Comparison of ENCODE assay signal across 8 cellular contexts in genomic region chr9:99824378-99825157, GRCh38. TPM values are rescaled to one million over a fixed set of nuclear protein-coding genes. Genes with fewer than 3 reads are reported as not detected.
DNase-seq lines count a peak whose midpoint lies in the region; ATAC-seq and TF ChIP-seq lines count a peak whose summit lies in the region.

No MANE protein-coding gene starts in this region.

- H3K4me2 ChIP-seq in OCI-LY7 (ENCODE audit: low read length): peak overlapping the region; percentile 98

- H3K79me2 ChIP-seq in OCI-LY7 (ENCODE audit: insufficient read depth, low read depth, low read length): no peaks in the 10 kb centered on the region

- peaks cover 35% of the 10 kb centered on the region for H3K4me1 ChIP-seq in OCI-LY7 (ENCODE audit: insufficient read depth, low read length, poor library complexity, severe bottlenecking)
- peaks cover 5 to 10% of the 10 kb centered on the region in 2 donors for H3K4me1 ChIP-seq in gastrocnemius medialis

- ATAC-seq in left cardiac atrium: no peak
- ATAC-seq in gastrocnemius medialis: no peak
- ATAC-seq in left lobe of liver: no peak

- TF ChIP-seq CTCF in OCI-LY7 (conservative IDR thresholded peaks at IDR 0.05; ENCODE audit: low read length) (peak; percentile 81), gastrocnemius medialis (IDR thresholded peaks at IDR 0.05 in 4 of 5, conservative IDR thresholded peaks at IDR 0.05 in 1 of 5) (peak in 3 of 5 experiments; percentile 17 to 44 (median 42))

- CTCF ChIA-PET in OCI-LY7 (lab: Charles Lee; ENCODE audit: unreplicated experiment): interaction anchor here (0.7 kb wide), 1 partner anchor 259 kb away, joined by 3 read pairs; no protein-coding TSS in a partner anchor

- POLR2A ChIA-PET in OCI-LY7 (lab: Charles Lee): interaction anchor here (0.6 to 1.1 kb wide), 4 partner anchors 9 to 206 kb away, joined by 3 to 5 read pairs (median 3); no protein-coding TSS in a partner anchor

- TF ChIP-seq POLR2A in gastrocnemius medialis (IDR thresholded peaks at IDR 0.05): no peak

- H3K9me3 ChIP-seq in OCI-LY7 (ENCODE audit: low read length) (no peaks in the 10 kb centered on the region), gastrocnemius medialis (no peaks in the 10 kb centered on the region)

- no peaks in the 10 kb centered on the region for H3K36me3 ChIP-seq in OCI-LY7 (ENCODE audit: insufficient read depth, low read length)
- peaks cover 0 to under 1% of the 10 kb centered on the region in 2 donors for H3K36me3 ChIP-seq in gastrocnemius medialis

- in situ Hi-C loops in gastrocnemius medialis (cut with MboI; ENCODE audit: low sequenced_read_pairs in 4 of 4): loop anchor here in 3 of 4 donors (25.0 kb wide), 3 partner anchors 388 to 637 kb away; partner anchors contain the start of genes ALG2 (in 1 of the 3) and SEC61B (in 1 of the 3)

- intact Hi-C loops in OCI-LY7 (cut with micrococcal nuclease; ENCODE audit: unreplicated experiment) (no loop called here), left cardiac atrium (cut with DNase I) (no loop called here), gastrocnemius medialis (cut with DNase I; ENCODE audit: low total_unique reads) (loop anchor here (5.0 to 10.0 kb wide), 5 partner anchors 273 to 1710 kb away; partner anchors contain the start of genes ERP44, INVS, MSANTD3 and RNF20)

- H3K9me2 ChIP-seq in OCI-LY7 (ENCODE audit: insufficient read depth, low read length): no peaks in the 10 kb centered on the region

- BruUV-seq in OCI-LY7 (replicated peaks; lab: Mats Ljungman, UMichigan): no TSS peak

- DNase-seq in DMS53 (lab: John Stamatoyannopoulos, UW) (peak; percentile 68), DMS53 treated with DMSO at 0.1 percent for 48 hours (lab: John Stamatoyannopoulos, UW; ENCODE audit: unreplicated experiment) (no peak), OCI-LY7 (ENCODE audit: low spot score) (peak; percentile 70), left cardiac atrium (peak; percentile 45), gastrocnemius medialis (no peak), left lobe of liver (ENCODE audit: low spot score) (no peak), NCI-H774 (lab: John Stamatoyannopoulos, UW) (no peak)
- DNase-seq in activated naive CD4-positive, alpha-beta T cell treated with anti-CD3 and anti-CD28 coated beads, Interleukin-2, amount 50 U/mL, for 16 hours: peak; percentile 72

- H3K27ac ChIP-seq in OCI-LY7 (ENCODE audit: low read depth, low read length, poor library complexity, severe bottlenecking) (no peak overlapping the region), gastrocnemius medialis (peak overlapping the region in 2 of 4 donors; percentile 41 to 100)

- H3K27me3 ChIP-seq in gastrocnemius medialis: peaks cover 0 to 10% (median 6%) of the 10 kb centered on the region in 3 donors

- no peaks in the 10 kb centered on the region for H4K20me1 ChIP-seq in OCI-LY7 (ENCODE audit: insufficient read depth, low read length)

- peak overlapping the region; percentile 73 for H3K4me3 ChIP-seq in OCI-LY7 (ENCODE audit: low read depth, low read length, poor library complexity, severe bottlenecking)
- peak overlapping the region; percentile 72 to 88 (median 84) for H3K4me3 ChIP-seq in gastrocnemius medialis

- peak overlapping the region; percentile 27; the same call in 1 of the 2 replicates for H2AFZ ChIP-seq in OCI-LY7 (ENCODE audit: low read length)

RNA-seq across cellular contexts. Expression of gene NR4A3, which starts 2.9 kb away (rescaled TPM):
- total RNA-seq in OCI-LY7 (2014; rRNA removed; shearing (Covaris generic)): 0.13 and 0.18 TPM in 2 replicates
- total RNA-seq in OCI-LY7 (2022): 0.46 and 0.74 TPM in 2 replicates
- total RNA-seq in left cardiac atrium: 10 to 100 TPM; 38.6 to 92.1 TPM
- 10 to 100 TPM in 1 of 4 donors, 1 to 10 TPM in 3; 1.8 to 34.0 (median 3.8) TPM for total RNA-seq in gastrocnemius medialis
- 0.13 TPM for total RNA-seq in left lobe of liver

Comparison
In these comparisons a context has a peak if more than half of its experiments do, and no peak if none do; other contexts are left out.
1. DNase-seq: peak in DMS53 (single experiment), OCI-LY7 (single experiment), activated naive CD4-positive, alpha-beta T cell treated with anti-CD3 and anti-CD28 coated beads, Interleukin-2, amount 50 U/mL, for 16 hours (single experiment) and left cardiac atrium (single experiment); none in DMS53 treated with DMSO at 0.1 percent for 48 hours (single experiment), gastrocnemius medialis (0 of 2), left lobe of liver (single experiment) and NCI-H774 (single experiment).